8 cellular contexts compared by ENCODE assay signal in genomic region chr7:137987968-137988367, GRCh38. TPM values are rescaled to one million over a fixed set of nuclear protein-coding genes. Genes with fewer than 3 reads are reported as not detected.
DNase-seq lines count a peak whose midpoint lies in the region; ATAC-seq and TF ChIP-seq lines count a peak whose summit lies in the region.
"Had no signal": no experiment of that assay in that cellular context is flagged by ENCODE, and none has a peak within 500 bp of the region (broad histone marks: within the 10 kb centered on the region; RNA-seq: fewer than 3 reads in every experiment).

No MANE protein-coding gene starts in this region.

- peaks cover 36% of the 10 kb centered on the region for H3K36me3 Mint-ChIP-seq in activated T-helper 2 cell treated with anti-CD3 and anti-CD28 coated beads, Interferon-gamma antibody, Interleukin-2, Interleukin-4, amounts not matched to agents 10 μg/mL and 5 μg/mL and 100 μg/mL, durations not matched to agents 14 hours and 24 hours and 36 hours (ENCODE audit: low read depth)

- peak overlapping the region; percentile 44 for H3K27ac Mint-ChIP-seq in activated T-helper 2 cell treated with anti-CD3 and anti-CD28 coated beads, Interferon-gamma antibody, Interleukin-2, Interleukin-4, amounts not matched to agents 10 μg/mL and 5 μg/mL and 100 μg/mL, durations not matched to agents 14 hours and 24 hours and 36 hours

- no peaks in the 10 kb centered on the region for H3K9me3 ChIP-seq in suprapubic skin

- H3K4me3 Mint-ChIP-seq in activated T-helper 2 cell treated with anti-CD3 and anti-CD28 coated beads, Interferon-gamma antibody, Interleukin-2, Interleukin-4, amounts not matched to agents 10 μg/mL and 5 μg/mL and 100 μg/mL, durations not matched to agents 14 hours and 24 hours and 36 hours (ENCODE audit: low read depth) = no peak overlapping the region

- no peaks in the 10 kb centered on the region for H3K36me3 ChIP-seq in suprapubic skin

- 69% methylated on average over 4 of the region's 4 CpGs for WGBS in suprapubic skin

- intact Hi-C loops in activated T-helper 2 cell treated with anti-CD3 and anti-CD28 coated beads, Interferon-gamma antibody, Interleukin-2, Interleukin-4, amounts not matched to agents 10 μg/mL and 5 μg/mL and 100 μg/mL, durations not matched to agents 14 hours and 24 hours and 36 hours (cut with micrococcal nuclease) = no loop called here

- peak overlapping the region; percentile 20 for H3K27ac ChIP-seq in suprapubic skin

- no peaks in the 10 kb centered on the region for H3K27me3 Mint-ChIP-seq in activated T-helper 2 cell treated with anti-CD3 and anti-CD28 coated beads, Interferon-gamma antibody, Interleukin-2, Interleukin-4, amounts not matched to agents 10 μg/mL and 5 μg/mL and 100 μg/mL, durations not matched to agents 14 hours and 24 hours and 36 hours (ENCODE audit: low read depth)

- peaks cover 16% of the 10 kb centered on the region for H3K4me1 Mint-ChIP-seq in activated T-helper 2 cell treated with anti-CD3 and anti-CD28 coated beads, Interferon-gamma antibody, Interleukin-2, Interleukin-4, amounts not matched to agents 10 μg/mL and 5 μg/mL and 100 μg/mL, durations not matched to agents 14 hours and 24 hours and 36 hours (ENCODE audit: low read depth)

- DNase-seq in activated T-helper 2 cell treated with anti-CD3 and anti-CD28 coated beads, Interferon-gamma antibody, Interleukin-2, Interleukin-4, amounts not matched to agents 10 μg/mL and 5 μg/mL and 100 μg/mL, durations not matched to agents 14 hours and 24 hours and 36 hours (ENCODE audit: low spot score) = no peak
- DNase-seq in suprapubic skin (ENCODE audit: low spot score in 2 of 2) = no peak
- no peak for DNase-seq in SHP77 (lab: John Stamatoyannopoulos, UW)
- DNase-seq in NCI-H2196 treated with DMSO at 0.1 percent for 48 hours (lab: John Stamatoyannopoulos, UW; ENCODE audit: unreplicated experiment) = no peak
- DNase-seq in GF-D8 (lab: John Stamatoyannopoulos, UW) = no peak
- DNase-seq: H7 had no signal

- no peak for TF ChIP-seq CTCF in suprapubic skin (IDR thresholded peaks at IDR 0.05)

- H3K4me1 ChIP-seq in suprapubic skin = peaks cover 87% of the 10 kb centered on the region

- H3K4me3 ChIP-seq in suprapubic skin = no peak overlapping the region

- H3K9me3 Mint-ChIP-seq in activated T-helper 2 cell treated with anti-CD3 and anti-CD28 coated beads, Interferon-gamma antibody, Interleukin-2, Interleukin-4, amounts not matched to agents 10 μg/mL and 5 μg/mL and 100 μg/mL, durations not matched to agents 14 hours and 24 hours and 36 hours = peaks cover 4% of the 10 kb centered on the region

- TF ChIP-seq POLR2A in suprapubic skin (IDR thresholded peaks at IDR 0.05) = no peak

- no peak for TF ChIP-seq EP300 in suprapubic skin (IDR thresholded peaks at IDR 0.05)

- peak; percentile 57 for ATAC-seq in GM19438 (IDR thresholded peaks at IDR 0.05; ENCODE audit: low read depth, unreplicated experiment)
- peak; percentile 51 for ATAC-seq in HG02943 (IDR thresholded peaks at IDR 0.05; ENCODE audit: low read depth, unreplicated experiment)

- no peaks in the 10 kb centered on the region for H3K27me3 ChIP-seq in suprapubic skin

RNA-seq across cellular contexts. Expression of gene CREB3L2, which starts 13.9 kb away (rescaled TPM):
- 58.6 and 65.6 TPM in 2 replicates for total RNA-seq in activated T-helper 2 cell treated with anti-CD3 and anti-CD28 coated beads, Interferon-gamma antibody, Interleukin-2, Interleukin-4, amounts not matched to agents 10 μg/mL and 5 μg/mL and 100 μg/mL, durations not matched to agents 14 hours and 24 hours and 36 hours
- 10 to 100 TPM; 10.9 to 24.5 (median 14.1) TPM for total RNA-seq in suprapubic skin
